Comparison of ENCODE assay signal across 15 cellular contexts in the genomic region with DNA sequence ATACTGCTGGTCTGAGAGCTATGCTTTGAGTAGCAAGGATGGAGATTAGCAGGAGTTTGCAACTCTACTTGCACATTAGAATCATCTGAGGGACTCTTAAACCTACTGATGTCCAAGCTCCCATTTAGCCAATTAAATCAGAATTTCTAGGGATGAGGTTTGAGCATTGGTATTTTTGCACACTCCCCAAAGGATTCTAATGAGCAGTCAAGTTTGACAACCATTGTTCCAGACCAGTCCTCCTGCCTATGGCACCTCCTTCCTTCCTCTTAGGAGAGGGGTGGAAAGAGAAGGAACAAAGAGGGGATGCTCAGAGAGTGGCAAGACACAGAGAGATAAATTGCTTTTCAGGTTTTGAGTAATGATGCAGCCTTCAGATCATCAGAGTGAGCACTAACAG.
A peak's percentile ranks its signal among the peaks of the same experiment; 100 is the strongest.
DNase-seq lines count a peak whose midpoint lies in the region; ATAC-seq and TF ChIP-seq lines count a peak whose summit lies in the region.
"Had no signal": no experiment of that assay in that cellular context is flagged by ENCODE, and none has a peak within 500 bp of the region (broad histone marks: within the 10 kb centered on the region; RNA-seq: fewer than 3 reads in every experiment).

No MANE protein-coding gene starts in this region.

- DNase-seq in Caki2 (ENCODE audit: low read depth) (peak; percentile 17), coronary artery (ENCODE audit: low spot score) (no peak), kidney glomerular epithelial cell (lab: John Stamatoyannopoulos, UW) (peak; percentile 66), tibial artery (no peak), NAMALWA (ENCODE audit: low spot score) (no peak)
- no peak for DNase-seq in stimulated activated naive CD8-positive, alpha-beta T cell treated with anti-CD3 and anti-CD28 coated beads, Interleukin-15, amount 100 ng/mL, for 72 hours
- DNase-seq: BE2C; Caco-2; CD8-positive, alpha-beta memory T cell; GOT3; H9 had no signal

- intact Hi-C loops in tibial artery (cut with DNase I; ENCODE audit: low total_unique reads): no loop called here

- in situ Hi-C loops in Caki2 (cut with HindIII; ENCODE audit: low pct_unique_long_range_greater_than_20kb, low sequenced_read_pairs): no loop called here

- ATAC-seq in GM19324 (IDR thresholded peaks at IDR 0.05; ENCODE audit: low FRiP score, unreplicated experiment): no peak
- ATAC-seq in stimulated activated naive CD8-positive, alpha-beta T cell treated with anti-CD3 and anti-CD28 coated beads, Interleukin-15, amount 100 ng/mL, for 72 hours: no peak
- ATAC-seq: A549, GM12878, K562 had no signal

- no peak overlapping the region for H3K4me3 Mint-ChIP-seq in stimulated activated naive CD8-positive, alpha-beta T cell treated with anti-CD3 and anti-CD28 coated beads, Interleukin-15, amount 100 ng/mL, for 72 hours
- H3K4me3 Mint-ChIP-seq: CD8-positive, alpha-beta memory T cell; H9 had no signal

- H3K4me3 ChIP-seq in coronary artery (no peak overlapping the region), tibial artery (no peak overlapping the region)
- H3K4me3 ChIP-seq: A549, GM12878, K562 had no signal

- H3K9me3 Mint-ChIP-seq in stimulated activated naive CD8-positive, alpha-beta T cell treated with anti-CD3 and anti-CD28 coated beads, Interleukin-15, amount 100 ng/mL, for 72 hours: no peaks in the 10 kb centered on the region
- H3K9me3 Mint-ChIP-seq: H9 had no signal

- TF ChIP-seq CTCF in coronary artery (IDR thresholded peaks at IDR 0.05): no peak
- no peak for TF ChIP-seq CTCF in tibial artery (IDR thresholded peaks at IDR 0.05)

- peaks cover 4% of the 10 kb centered on the region for H3K27me3 Mint-ChIP-seq in stimulated activated naive CD8-positive, alpha-beta T cell treated with anti-CD3 and anti-CD28 coated beads, Interleukin-15, amount 100 ng/mL, for 72 hours

- H3K27ac ChIP-seq in coronary artery: peak overlapping the region; percentile 5 to 27
- peak overlapping the region; percentile 49 to 83 for H3K27ac ChIP-seq in tibial artery
- H3K27ac ChIP-seq: A549 had no signal

- H3K27me3 ChIP-seq in tibial artery: no peaks in the 10 kb centered on the region
- H3K27me3 ChIP-seq: BE2C had no signal

- H3K4me1 ChIP-seq in tibial artery: peaks cover 0 to 97% (median 35%) of the 10 kb centered on the region in 4 donors
- H3K4me1 ChIP-seq: Caco-2 had no signal

- no peak overlapping the region for H3K27ac Mint-ChIP-seq in stimulated activated naive CD8-positive, alpha-beta T cell treated with anti-CD3 and anti-CD28 coated beads, Interleukin-15, amount 100 ng/mL, for 72 hours
- H3K27ac Mint-ChIP-seq: CD8-positive, alpha-beta memory T cell; H9 had no signal

- no peaks in the 10 kb centered on the region for H3K4me1 Mint-ChIP-seq in stimulated activated naive CD8-positive, alpha-beta T cell treated with anti-CD3 and anti-CD28 coated beads, Interleukin-15, amount 100 ng/mL, for 72 hours
- H3K4me1 Mint-ChIP-seq: CD8-positive, alpha-beta memory T cell had no signal

- H3K9me3 ChIP-seq in tibial artery: no peaks in the 10 kb centered on the region
- H3K9me3 ChIP-seq: A549, BE2C, Caco-2 had no signal

- peaks cover 0 to 22% (median 0%) of the 10 kb centered on the region in 3 donors for H3K36me3 ChIP-seq in tibial artery

Comparison
In these comparisons a context has a peak if more than half of its experiments do, and no peak if none do; other contexts are left out.
1. DNase-seq: peak in Caki2 (single experiment) and kidney glomerular epithelial cell (single experiment); none in coronary artery (single experiment), tibial artery (0 of 2), NAMALWA (single experiment) and stimulated activated naive CD8-positive, alpha-beta T cell treated with anti-CD3 and anti-CD28 coated beads, Interleukin-15, amount 100 ng/mL, for 72 hours (0 of 2).